ENCODE assay signal across 9 cellular contexts in genomic region chrX:154477891-154478477, GRCh38. TPM values are rescaled to one million over a fixed set of nuclear protein-coding genes. Genes with fewer than 3 reads are reported as not detected.
DNase-seq lines count a peak whose midpoint lies in the region; ATAC-seq and TF ChIP-seq lines count a peak whose summit lies in the region.
"Had no signal": no experiment of that assay in that cellular context is flagged by ENCODE, and none has a peak within 500 bp of the region (broad histone marks: within the 10 kb centered on the region; RNA-seq: fewer than 3 reads in every experiment).

No MANE protein-coding gene starts in this region.

- H3K36me3 Mint-ChIP-seq in activated CD4-positive, alpha-beta T cell treated with anti-CD3 and anti-CD28 coated beads for 36 hours (ENCODE audit: low read depth): peaks cover 2% of the 10 kb centered on the region
- H3K36me3 Mint-ChIP-seq in activated naive CD8-positive, alpha-beta T cell: no peaks in the 10 kb centered on the region

- no peak for DNase-seq in activated CD4-positive, alpha-beta T cell treated with anti-CD3 and anti-CD28 coated beads for 36 hours
- DNase-seq in activated CD4-positive, alpha-beta T cell treated with anti-CD3 and anti-CD28 coated beads, Interleukin-2, amount 50 U/mL, for 4 hours: no peak
- no peak for DNase-seq in kidney epithelial cell (ENCODE audit: low read depth)
- no peak for DNase-seq in thoracic aorta (ENCODE audit: low spot score)
- no peak for DNase-seq in inferior parietal cortex (ENCODE audit: extremely low spot score)
- no peak for DNase-seq in DMS153 treated with DMSO at 0.1 percent for 48 hours (lab: John Stamatoyannopoulos, UW; ENCODE audit: unreplicated experiment)

- no peaks in the 10 kb centered on the region for H3K36me3 ChIP-seq in kidney epithelial cell (ENCODE audit: control insufficient read depth, insufficient read depth, low read length)
- no peaks in the 10 kb centered on the region for H3K36me3 ChIP-seq in thoracic aorta
- H3K36me3 ChIP-seq: thyroid gland had no signal

- TF ChIP-seq CTCF in kidney epithelial cell (IDR thresholded peaks at IDR 0.05; ENCODE audit: insufficient read depth, low read length, poor library complexity, severe bottlenecking) (no peak), thoracic aorta (IDR thresholded peaks at IDR 0.05) (no peak)

- ATAC-seq in activated CD4-positive, alpha-beta T cell treated with anti-CD3 and anti-CD28 coated beads for 36 hours: no peak
- no peak for ATAC-seq in thoracic aorta (ENCODE audit: insufficient number of reproducible peaks, low FRiP score, low read depth)
- ATAC-seq in HG02610 (IDR thresholded peaks at IDR 0.05; ENCODE audit: unreplicated experiment): no peak

- peak overlapping the region in 1 of 2 donors; percentile 68 for H3K27ac ChIP-seq in thoracic aorta

- H3K4me3 ChIP-seq in kidney epithelial cell (ENCODE audit: low read depth, low read length): peak overlapping the region; percentile 48
- H3K4me3 ChIP-seq in thoracic aorta: peak overlapping the region; percentile 70

- peak overlapping the region; percentile 75 for H3K27ac Mint-ChIP-seq in activated CD4-positive, alpha-beta T cell treated with anti-CD3 and anti-CD28 coated beads for 36 hours
- H3K27ac Mint-ChIP-seq in activated naive CD8-positive, alpha-beta T cell: peak overlapping the region; percentile 66

- H3K4me1 Mint-ChIP-seq in activated CD4-positive, alpha-beta T cell treated with anti-CD3 and anti-CD28 coated beads for 36 hours: peaks cover 18% of the 10 kb centered on the region
- H3K4me1 Mint-ChIP-seq in activated naive CD8-positive, alpha-beta T cell (ENCODE audit: low read depth): peaks cover 12% of the 10 kb centered on the region

- CTCF ChIA-PET in activated CD4-positive, alpha-beta T cell treated with anti-CD3 and anti-CD28 coated beads for 36 hours (lab: Charles Lee): interaction anchor here (1.2 kb wide), 1 partner anchor 10 kb away, joined by 4 read pairs; no protein-coding TSS in a partner anchor

- no peaks in the 10 kb centered on the region for H3K9me3 Mint-ChIP-seq in activated CD4-positive, alpha-beta T cell treated with anti-CD3 and anti-CD28 coated beads for 36 hours (ENCODE audit: low read depth)
- no peaks in the 10 kb centered on the region for H3K9me3 Mint-ChIP-seq in activated naive CD8-positive, alpha-beta T cell (ENCODE audit: low read depth)

- no peaks in the 10 kb centered on the region for H3K9me3 ChIP-seq in thoracic aorta
- H3K9me3 ChIP-seq: thyroid gland had no signal

- POLR2A ChIA-PET in activated CD4-positive, alpha-beta T cell treated with anti-CD3 and anti-CD28 coated beads for 36 hours (lab: Charles Lee): interaction anchor here (1.2 kb wide), 1 partner anchor 9 kb away, joined by 3 read pairs; the partner anchor contains the start of gene UBL4A

- H3K27me3 ChIP-seq in kidney epithelial cell (ENCODE audit: control insufficient read depth, insufficient read depth, low read length) (no peaks in the 10 kb centered on the region), thoracic aorta (replicated peaks; ENCODE audit: insufficient read depth) (no peaks in the 10 kb centered on the region)
- H3K27me3 ChIP-seq: thyroid gland had no signal

- H3K4me1 ChIP-seq in thoracic aorta (ENCODE audit: control insufficient read depth in 1 of 2, low read depth in 2 of 2): no peaks in the 10 kb centered on the region
- H3K4me1 ChIP-seq: thyroid gland had no signal

- peak overlapping the region; percentile 80 for H3K4me3 Mint-ChIP-seq in activated CD4-positive, alpha-beta T cell treated with anti-CD3 and anti-CD28 coated beads for 36 hours
- H3K4me3 Mint-ChIP-seq in activated naive CD8-positive, alpha-beta T cell: peak overlapping the region; percentile 88

- intact Hi-C loops in activated CD4-positive, alpha-beta T cell treated with anti-CD3 and anti-CD28 coated beads for 36 hours (cut with DNase I, micrococcal nuclease): loop anchor here (1.0 to 5.0 kb wide), 4 partner anchors 36 to 507 kb away; partner anchors contain the start of genes DKC1 (in 1 of the 2), FAM50A (in 1 of the 2) and HCFC1 (in 1 of the 2)

- H3K27me3 Mint-ChIP-seq in activated CD4-positive, alpha-beta T cell treated with anti-CD3 and anti-CD28 coated beads for 36 hours: no peaks in the 10 kb centered on the region
- H3K27me3 Mint-ChIP-seq in activated naive CD8-positive, alpha-beta T cell: no peaks in the 10 kb centered on the region

RNA-seq across cellular contexts. Expression of gene LAGE3, which starts 1.1 kb away (rescaled TPM):
- total RNA-seq in activated CD4-positive, alpha-beta T cell treated with anti-CD3 and anti-CD28 coated beads for 36 hours: 10 to 100 TPM; 34.7 to 43.0 TPM
- total RNA-seq in kidney epithelial cell: 27.9 and 28.8 TPM in 2 replicates
- 1 to 10 TPM; 2.1 to 8.9 TPM for total RNA-seq in thoracic aorta

RNA-seq across cellular contexts. Expression of gene UBL4A, which starts 8.4 kb away (rescaled TPM):
- 10 to 100 TPM; 45.2 to 47.6 TPM for total RNA-seq in activated CD4-positive, alpha-beta T cell treated with anti-CD3 and anti-CD28 coated beads for 36 hours
- total RNA-seq in kidney epithelial cell (48.3 and 55.9 TPM in 2 replicates), thoracic aorta (10 to 100 TPM; 28.1 to 67.1 TPM)

RNA-seq across cellular contexts. Expression of gene SLC10A3, which starts 12.4 kb away (rescaled TPM):
- 10 to 100 TPM; 10.4 to 11.3 TPM for total RNA-seq in activated CD4-positive, alpha-beta T cell treated with anti-CD3 and anti-CD28 coated beads for 36 hours
- total RNA-seq in kidney epithelial cell (20.3 and 37.9 TPM in 2 replicates), thoracic aorta (10 to 100 TPM; 26.7 to 55.5 TPM)

RNA-seq across cellular contexts. Expression of gene PLXNA3, which starts 19.9 kb away (rescaled TPM):
- 10 to 100 TPM; 23.2 to 25.3 TPM for total RNA-seq in activated CD4-positive, alpha-beta T cell treated with anti-CD3 and anti-CD28 coated beads for 36 hours
- total RNA-seq in kidney epithelial cell (16.7 and 34.7 TPM in 2 replicates), thoracic aorta (10 to 100 TPM; 39.3 to 40.9 TPM)

RNA-seq across cellular contexts. Expression of gene FAM50A, which starts 34.0 kb away (rescaled TPM):
- 10 to 100 TPM; 40.9 to 50.0 TPM for total RNA-seq in activated CD4-positive, alpha-beta T cell treated with anti-CD3 and anti-CD28 coated beads for 36 hours
- total RNA-seq in kidney epithelial cell: 79.1 and 80.0 TPM in 2 replicates
- total RNA-seq in thoracic aorta: 10 to 100 TPM; 52.8 to 63.4 TPM
